Comparison of ENCODE assay signal across 1 cellular context in genomic region chr2:229387815-229388214, GRCh38.
TF ChIP-seq lines count a peak whose summit lies in the region.

No MANE protein-coding gene starts in this region.

TF ChIP-seq in endothelial cell of umbilical vein, 7 proteins besides CTCF, POLR2A, EP300 and RAD21:
- TF ChIP-seq JUN (IDR thresholded peaks at IDR 0.05; ENCODE audit: borderline replicate concordance, insufficient read depth, insufficient read length, low read depth) (no peak), MAX (IDR thresholded peaks at IDR 0.05; ENCODE audit: insufficient read depth, insufficient read length) (no peak), EZH2 (IDR thresholded peaks at IDR 0.05; ENCODE audit: borderline replicate concordance, low read depth, low read length, severe bottlenecking) (no peak), FOS (IDR thresholded peaks at IDR 0.05; ENCODE audit: borderline replicate concordance, insufficient read depth, low read length) (no peak)
TF ChIP-seq in endothelial cell of umbilical vein: peak in this region for 0.
